In the genomic region with DNA sequence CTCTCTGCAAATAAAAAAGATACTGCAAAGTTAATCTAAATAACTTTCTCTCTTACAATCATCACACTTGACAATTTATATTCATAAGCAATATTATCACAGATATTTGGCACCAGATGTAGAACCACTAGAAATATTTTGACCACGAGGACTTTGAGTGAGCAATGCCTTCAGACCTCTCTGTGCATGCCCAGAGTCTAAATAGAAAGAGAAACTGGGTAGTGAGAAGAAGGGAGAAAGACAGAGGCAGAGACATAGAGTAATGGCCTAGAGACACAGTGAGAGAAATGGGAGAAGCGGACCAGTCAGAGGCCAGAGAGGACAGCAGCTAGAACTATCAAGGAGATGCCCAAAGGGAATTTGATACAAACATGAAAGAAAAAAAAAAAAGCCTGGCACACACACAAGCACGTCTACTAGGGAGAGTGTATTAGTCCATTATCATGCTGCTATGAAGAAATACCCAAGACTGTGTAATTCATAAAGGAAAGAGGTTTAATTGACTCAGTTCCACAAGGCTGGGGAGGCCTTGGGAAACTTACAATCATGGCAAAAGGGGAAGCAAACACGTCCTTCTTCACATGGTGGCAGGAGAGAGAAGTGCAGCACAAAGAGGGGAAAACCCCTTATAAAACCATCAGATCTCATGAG, we compare ENCODE assay signal across 1 cellular context.
TF ChIP-seq lines count a peak whose summit lies in the region.

No MANE protein-coding gene starts in this region.

TF ChIP-seq in IMR-90, 13 proteins besides CTCF, POLR2A, EP300 and RAD21 (continued from another document):
- TF ChIP-seq BHLHE40 (IDR thresholded peaks at IDR 0.05; ENCODE audit: low read depth, low read length) (no peak), CEBPB (IDR thresholded peaks at IDR 0.05; ENCODE audit: low read depth, low read length) (no peak)
